ENCODE assay signal across 20 cellular contexts in genomic region chr2:138236142-138236541, GRCh38.
A peak's percentile ranks its signal among the peaks of the same experiment; 100 is the strongest.
DNase-seq lines count a peak whose midpoint lies in the region; ATAC-seq, FAIRE-seq and TF ChIP-seq lines count a peak whose summit lies in the region.
"Had no signal": no experiment of that assay in that cellular context is flagged by ENCODE, and none has a peak within 500 bp of the region (broad histone marks: within the 10 kb centered on the region; RNA-seq: fewer than 3 reads in every experiment).

No MANE protein-coding gene starts in this region.

- H2BK5ac ChIP-seq in H1 (ENCODE audit: low read depth, low read length) = no peak overlapping the region

- POLR2A ChIA-PET in H1 (lab: Charles Lee; ENCODE audit: partially characterized antibody) = no interaction called here

- no peak overlapping the region for H2BK120ac ChIP-seq in H1 (replicated peaks; ENCODE audit: low read depth, low read length)

- no peak overlapping the region for H3K14ac ChIP-seq in H1 (ENCODE audit: insufficient read length)

- no peak for TF ChIP-seq RAD21 in H1 (IDR thresholded peaks at IDR 0.05 in 1 of 2, conservative IDR thresholded peaks at IDR 0.05 in 1 of 2; ENCODE audit: low read depth in 2 of 2, low read length in 2 of 2)

- no peak overlapping the region for H3K56ac ChIP-seq in H1 (replicated peaks; ENCODE audit: insufficient read length, low read depth, low read length)

- no peak overlapping the region for H3K23ac ChIP-seq in H1 (ENCODE audit: insufficient read length)

- H3K27ac Mint-ChIP-seq in stimulated activated naive CD8-positive, alpha-beta T cell treated with anti-CD3 and anti-CD28 coated beads, Interleukin-15, amount 100 ng/mL, for 72 hours = no peak overlapping the region
- H3K27ac Mint-ChIP-seq in neural crest cell (ENCODE audit: unreplicated experiment) = peak overlapping the region; percentile 62
- H3K27ac Mint-ChIP-seq in type B pancreatic cell = peak overlapping the region; percentile 36
- H3K27ac Mint-ChIP-seq: B cell; CD8-positive, alpha-beta T cell; HFFc6 had no signal

- no peak overlapping the region; the same call in 1 of the 2 replicates for H3K18ac ChIP-seq in H1 (ENCODE audit: extremely low read depth, low read length)

- no peak for TF ChIP-seq CTCF in H1 (IDR thresholded peaks at IDR 0.05; ENCODE audit: control extremely low read depth in 1 of 3, insufficient read depth in 1 of 3, low read depth in 1 of 3, low read length in 3 of 3)
- no peak for TF ChIP-seq CTCF in neural crest cell (conservative IDR thresholded peaks at IDR 0.05)
- no peak for TF ChIP-seq CTCF in type B pancreatic cell (conservative IDR thresholded peaks at IDR 0.05)
- TF ChIP-seq CTCF in left lung (IDR thresholded peaks at IDR 0.05) = no peak

- H3K23me2 ChIP-seq in H1 (ENCODE audit: low read depth, low read length) = no peaks in the 10 kb centered on the region

- no peaks in the 10 kb centered on the region for H3K27me3 Mint-ChIP-seq in stimulated activated naive CD8-positive, alpha-beta T cell treated with anti-CD3 and anti-CD28 coated beads, Interleukin-15, amount 100 ng/mL, for 72 hours
- H3K27me3 Mint-ChIP-seq in neural crest cell (ENCODE audit: low read depth) (no peaks in the 10 kb centered on the region), type B pancreatic cell (no peaks in the 10 kb centered on the region)

- no peak overlapping the region for H4K8ac ChIP-seq in H1 (ENCODE audit: extremely low read depth, insufficient read depth, low read length)

- H2AFZ ChIP-seq in H1 (ENCODE audit: low read length) = no peak overlapping the region

- H3K9ac ChIP-seq in H1 (replicated peaks in 1 of 4; ENCODE audit: extremely low read depth in 1 of 4, low read depth in 3 of 4, low read length in 3 of 4) = no peak overlapping the region
- H3K9ac ChIP-seq: BLaER1 treated with 17β-estradiol and CSF1 and Interleukin-3, amounts not matched to agents 10 nM and 100 nM; KMS-11 had no signal

- H2AK5ac ChIP-seq in H1 (ENCODE audit: low read depth, low read length) = peak overlapping the region; percentile 53; the same call in 1 of the 2 replicates

- H3K4me2 ChIP-seq in H1 (ENCODE audit: insufficient read depth in 1 of 2, low read depth in 2 of 2, low read length in 2 of 2) = no peak overlapping the region
- H3K4me2 ChIP-seq: BLaER1 treated with 17β-estradiol and CSF1 and Interleukin-3, amounts not matched to agents 10 nM and 100 nM; KMS-11 had no signal

- H3K79me1 ChIP-seq in H1 (ENCODE audit: low read depth, low read length) = no peaks in the 10 kb centered on the region

- H3K4me1 ChIP-seq in H1 (replicated peaks in 1 of 4; ENCODE audit: control insufficient read depth in 3 of 4, insufficient read depth in 4 of 4, low read length in 3 of 4) (peaks cover 0 to 7% (median 0%) of the 10 kb centered on the region in 4 experiments; a peak in 2 of 7 replicates), left lung (no peaks in the 10 kb centered on the region)

- H3K9me3 Mint-ChIP-seq in stimulated activated naive CD8-positive, alpha-beta T cell treated with anti-CD3 and anti-CD28 coated beads, Interleukin-15, amount 100 ng/mL, for 72 hours = no peaks in the 10 kb centered on the region
- H3K9me3 Mint-ChIP-seq in neural crest cell = no peaks in the 10 kb centered on the region
- no peaks in the 10 kb centered on the region for H3K9me3 Mint-ChIP-seq in type B pancreatic cell
- H3K9me3 Mint-ChIP-seq: HFFc6 had no signal

- FAIRE-seq in H1 (lab: Jason Lieb, UNC) = no peak
- FAIRE-seq: G401.6, GM12892, GM18507, H54 had no signal

- H3K4me3 ChIP-seq in H1 (ENCODE audit: extremely low read depth in 1 of 4, insufficient read depth in 2 of 4, low read depth in 3 of 4, low read length in 4 of 4) = no peak overlapping the region
- H3K4me3 ChIP-seq in left lung = no peak overlapping the region
- H3K4me3 ChIP-seq: BLaER1 treated with 17β-estradiol and CSF1 and Interleukin-3, amounts not matched to agents 10 nM and 100 nM had no signal

- ATAC-seq in stimulated activated naive CD8-positive, alpha-beta T cell treated with anti-CD3 and anti-CD28 coated beads, Interleukin-15, Interleukin-2, amounts not matched to agents 100 U/mL and 50 U/mL, for 24 hours = peak; percentile 43
- ATAC-seq in stimulated activated naive CD8-positive, alpha-beta T cell treated with anti-CD3 and anti-CD28 coated beads, Interleukin-15, amount 100 ng/mL, for 72 hours = no peak
- ATAC-seq in left lung (no peak), HG03469 (IDR thresholded peaks at IDR 0.05; ENCODE audit: unreplicated experiment) (no peak)
- ATAC-seq: CD8-positive, alpha-beta T cell; HCT116 had no signal

- H2BK20ac ChIP-seq in H1 (ENCODE audit: low read length) = no peak overlapping the region

- no peak overlapping the region for H4K91ac ChIP-seq in H1 (replicated peaks; ENCODE audit: insufficient read length, low read length)

- no peak overlapping the region for H3K4ac ChIP-seq in H1 (replicated peaks; ENCODE audit: insufficient read length, low read depth, low read length)

- DNase-seq in stimulated activated naive CD8-positive, alpha-beta T cell treated with anti-CD3 and anti-CD28 coated beads, Interleukin-15, Interleukin-2, amounts not matched to agents 100 U/mL and 50 U/mL, for 24 hours = no peak
- no peak for DNase-seq in stimulated activated naive CD8-positive, alpha-beta T cell treated with anti-CD3 and anti-CD28 coated beads, Interleukin-15, amount 100 ng/mL, for 72 hours
- DNase-seq in H1 (ENCODE audit: low read depth in 1 of 2, low spot score in 2 of 2) (no peak), neural crest cell (ENCODE audit: low read depth, low spot score) (no peak), type B pancreatic cell (ENCODE audit: extremely low spot score, unreplicated experiment) (no peak), left lung (no peak), KBM-7 (no peak)
- DNase-seq: 8988T; Calu3; CD8-positive, alpha-beta T cell; HFFc6 had no signal

- no peaks in the 10 kb centered on the region for H3K27me3 ChIP-seq in H1 (replicated peaks in 1 of 4; ENCODE audit: control insufficient read depth in 3 of 4, extremely low read depth in 1 of 4, insufficient read depth in 3 of 4, low read length in 3 of 4)
- no peaks in the 10 kb centered on the region for H3K27me3 ChIP-seq in left lung
- H3K27me3 ChIP-seq: BLaER1 treated with 17β-estradiol and CSF1 and Interleukin-3, amounts not matched to agents 10 nM and 100 nM had no signal

- H3K9me3 ChIP-seq in H1 (ENCODE audit: insufficient read depth in 2 of 2, low read depth in 1 of 2, low read length in 1 of 2) (no peaks in the 10 kb centered on the region), left lung (no peaks in the 10 kb centered on the region)
- H3K9me3 ChIP-seq: BLaER1 treated with 17β-estradiol and CSF1 and Interleukin-3, amounts not matched to agents 10 nM and 100 nM had no signal

- H2BK15ac ChIP-seq in H1 (ENCODE audit: low read length) = no peak overlapping the region

- H3K79me2 ChIP-seq in H1 (ENCODE audit: control insufficient read depth in 1 of 2, insufficient read depth in 2 of 2, low read length in 2 of 2) = no peaks in the 10 kb centered on the region

- 89% methylated on average over 6 of the region's 6 CpGs; no CpG with 5 or more reads in 1 of the 2 experiments for WGBS in H1 (ENCODE audit: extremely low coverage in 1 of 2, insufficient coverage in 1 of 2, insufficient read length in 1 of 2, insufficient replicate concordance in 2 of 2, low coverage in 1 of 2, low lambda C conversion rate in 2 of 2, missing lambda C conversion rate in 1 of 2), 2 experiments

- no peak overlapping the region for H2BK12ac ChIP-seq in H1 (ENCODE audit: low read depth, low read length)

- H3K36me3 ChIP-seq in H1 (ENCODE audit: control insufficient read depth in 2 of 4, insufficient read depth in 4 of 4, low read length in 3 of 4) (no peaks in the 10 kb centered on the region), left lung (no peaks in the 10 kb centered on the region)
- H3K36me3 ChIP-seq: BLaER1 treated with 17β-estradiol and CSF1 and Interleukin-3, amounts not matched to agents 10 nM and 100 nM had no signal

- H3K27ac ChIP-seq in H1 (ENCODE audit: low read depth, low read length) (no peak overlapping the region), left lung (no peak overlapping the region)
- H3K27ac ChIP-seq: BLaER1 treated with 17β-estradiol and CSF1 and Interleukin-3, amounts not matched to agents 10 nM and 100 nM; KMS-11 had no signal

- H4K5ac ChIP-seq in H1 (ENCODE audit: insufficient read length, low read depth, low read length) = no peak overlapping the region

- in situ Hi-C loops in KBM-7 (cut with MboI; ENCODE audit: low pct_unique_long_range_greater_than_20kb, low sequenced_read_pairs) = no loop called here

- TF ChIP-seq EP300 in H1 (IDR thresholded peaks at IDR 0.05; ENCODE audit: borderline replicate concordance in 1 of 2, low read depth in 2 of 2, low read length in 2 of 2) = no peak

- peaks cover 8% of the 10 kb centered on the region for H3K4me1 Mint-ChIP-seq in stimulated activated naive CD8-positive, alpha-beta T cell treated with anti-CD3 and anti-CD28 coated beads, Interleukin-15, amount 100 ng/mL, for 72 hours
- no peaks in the 10 kb centered on the region for H3K4me1 Mint-ChIP-seq in neural crest cell
- peaks cover 13% of the 10 kb centered on the region for H3K4me1 Mint-ChIP-seq in type B pancreatic cell (ENCODE audit: unreplicated experiment)
- H3K4me1 Mint-ChIP-seq: B cell had no signal

- H3K36me3 Mint-ChIP-seq in neural crest cell (ENCODE audit: low read depth) (no peaks in the 10 kb centered on the region), type B pancreatic cell (no peaks in the 10 kb centered on the region)
- H3K36me3 Mint-ChIP-seq: CD8-positive, alpha-beta T cell had no signal

- TF ChIP-seq POLR2A in H1 (IDR thresholded peaks at IDR 0.05; ENCODE audit: control extremely low read depth in 1 of 2, low read depth in 2 of 2, low read length in 2 of 2) = no peak

- CTCF ChIA-PET in H1 (lab: Charles Lee; ENCODE audit: partially characterized antibody) = interaction anchor here (0.6 kb wide), 1 partner anchor 245 kb away, joined by 3 read pairs; no protein-coding TSS in a partner anchor

- no peak overlapping the region for H3K4me3 Mint-ChIP-seq in stimulated activated naive CD8-positive, alpha-beta T cell treated with anti-CD3 and anti-CD28 coated beads, Interleukin-15, amount 100 ng/mL, for 72 hours
- no peak overlapping the region for H3K4me3 Mint-ChIP-seq in neural crest cell
- H3K4me3 Mint-ChIP-seq in type B pancreatic cell = no peak overlapping the region
- H3K4me3 Mint-ChIP-seq: B cell; CD8-positive, alpha-beta T cell; HFFc6 had no signal

- intact Hi-C loops in left lung (cut with DNase I) = no loop called here

- no peaks in the 10 kb centered on the region for H4K20me1 ChIP-seq in H1 (replicated peaks in 1 of 2; ENCODE audit: control insufficient read depth in 1 of 2, insufficient read depth in 2 of 2, low read length in 2 of 2)
- H4K20me1 ChIP-seq: BLaER1 treated with 17β-estradiol and CSF1 and Interleukin-3, amounts not matched to agents 10 nM and 100 nM had no signal

TF ChIP-seq in H1, 55 proteins besides CTCF, POLR2A, EP300 and RAD21 (continues in another document):
- TF ChIP-seq PHF8 (conservative IDR thresholded peaks at IDR 0.05; ENCODE audit: low read depth, low read length) = no peak

Comparison
In these comparisons a context has a peak if more than half of its experiments do, and no peak if none do; other contexts are left out.
1. H3K27ac Mint-ChIP-seq: peak in neural crest cell (single experiment) and type B pancreatic cell (single experiment); none in stimulated activated naive CD8-positive, alpha-beta T cell treated with anti-CD3 and anti-CD28 coated beads, Interleukin-15, amount 100 ng/mL, for 72 hours (0 of 2).